In the genomic region with DNA sequence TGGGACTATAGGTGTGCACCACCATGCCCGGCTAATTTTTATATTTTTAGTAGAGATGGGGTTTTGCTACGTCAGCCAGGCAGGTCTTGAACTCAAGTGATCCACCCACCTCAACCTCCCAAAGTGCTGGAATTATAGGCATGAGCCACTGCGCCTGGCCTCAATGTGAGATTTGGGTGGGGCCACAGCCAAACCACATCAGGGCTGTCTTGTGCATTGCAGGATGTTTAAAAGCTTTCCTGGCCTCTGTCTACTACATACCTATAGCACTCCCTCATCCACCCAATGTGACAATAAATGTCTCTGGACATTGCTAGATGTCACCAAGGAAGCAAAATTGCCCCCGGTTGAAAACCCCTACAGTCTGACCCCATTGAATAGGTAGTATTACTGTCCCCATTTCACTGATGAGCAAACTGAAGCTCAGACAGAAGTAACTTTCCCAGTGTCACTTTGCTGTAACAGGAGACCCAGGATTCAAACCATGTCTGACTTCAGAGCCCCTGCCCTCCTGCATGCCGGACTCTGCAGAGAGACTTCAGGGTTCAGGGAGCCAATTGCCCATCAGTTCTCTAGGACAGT, we compare ENCODE assay signal across 12 cellular contexts. TPM values are rescaled to one million over a fixed set of nuclear protein-coding genes. Genes with fewer than 3 reads are reported as not detected.
DNase-seq lines count a peak whose midpoint lies in the region; ATAC-seq and TF ChIP-seq lines count a peak whose summit lies in the region.
"Had no signal": no experiment of that assay in that cellular context is flagged by ENCODE, and none has a peak within 500 bp of the region (broad histone marks: within the 10 kb centered on the region; RNA-seq: fewer than 3 reads in every experiment).

No MANE protein-coding gene starts in this region.

- no peaks in the 10 kb centered on the region for H3K27me3 ChIP-seq in Panc1 (ENCODE audit: control insufficient read depth, insufficient read depth, low read length)

- H3K4me3 ChIP-seq in Panc1 (ENCODE audit: low read depth in 2 of 2, low read length in 2 of 2) = no peak overlapping the region
- H3K4me3 ChIP-seq in choroid plexus epithelial cell (ENCODE audit: low read depth, low read length) = no peak overlapping the region

- in situ Hi-C loops in Panc1 (cut with HindIII; ENCODE audit: low pct_unique_long_range_greater_than_20kb, low sequenced_read_pairs) = no loop called here

- POLR2A ChIA-PET in Panc1 (lab: Charles Lee) = interaction anchor here (1.0 kb wide), 1 partner anchor 56 kb away, joined by 3 read pairs; no protein-coding TSS in a partner anchor

- no TSS peak for BruUV-seq in Calu3 (replicated peaks; lab: Mats Ljungman, UMichigan)
- BruUV-seq in Panc1 (replicated peaks; lab: Mats Ljungman, UMichigan) = no TSS peak

- peaks cover 47% of the 10 kb centered on the region for H3K4me1 ChIP-seq in Panc1 (ENCODE audit: control insufficient read depth, insufficient read depth, low read length)

- H3K27ac ChIP-seq in Panc1 (ENCODE audit: low read length) = peak overlapping the region; percentile 99

- intact Hi-C loops in Calu3 (cut with micrococcal nuclease; ENCODE audit: unreplicated experiment) = no loop called here
- intact Hi-C loops in Panc1 (cut with micrococcal nuclease; ENCODE audit: unreplicated experiment) = no loop called here

- H3K4me1 Mint-ChIP-seq in Calu3 (ENCODE audit: low read depth, unreplicated experiment) = peaks cover 55% of the 10 kb centered on the region
- peaks cover 21% of the 10 kb centered on the region for H3K4me1 Mint-ChIP-seq in neural crest cell

- DNase-seq in Calu3 = no peak
- DNase-seq in Panc1 (ENCODE audit: low read depth, low spot score) = no peak
- peak; percentile 65 for DNase-seq in choroid plexus epithelial cell (ENCODE audit: low read depth)
- no peak for DNase-seq in neural crest cell (ENCODE audit: low read depth, low spot score)
- no peak for DNase-seq in activated CD4-positive, CD25-positive, alpha-beta regulatory T cell (lab: John Stamatoyannopoulos, UW)
- DNase-seq in MV-4-11 (lab: John Stamatoyannopoulos, UW) = no peak
- no peak for DNase-seq in ecto neural progenitor cell (ENCODE audit: low spot score)
- DNase-seq: activated naive CD4-positive, alpha-beta T cell treated with anti-CD3 and anti-CD28 coated beads, Interleukin-2, amount 50 U/mL, for 16 hours; glutamatergic neuron; NCI-H1436 treated with DMSO at 0.1 percent for 48 hours had no signal

- H3K4me3 Mint-ChIP-seq in Calu3 (ENCODE audit: low read depth, unreplicated experiment) = no peak overlapping the region
- peak overlapping the region; percentile 32 for H3K4me3 Mint-ChIP-seq in neural crest cell

- CTCF ChIA-PET in Calu3 (lab: Charles Lee) (interaction anchor here (1.0 kb wide), 1 partner anchor 10 kb away, joined by 4 read pairs; no protein-coding TSS in a partner anchor), Panc1 (lab: Charles Lee) (no interaction called here)

- H3K27me3 Mint-ChIP-seq in Calu3 (ENCODE audit: unreplicated experiment) = no peaks in the 10 kb centered on the region
- no peaks in the 10 kb centered on the region for H3K27me3 Mint-ChIP-seq in neural crest cell (ENCODE audit: low read depth)

- no peaks in the 10 kb centered on the region for H3K9me3 ChIP-seq in Panc1 (ENCODE audit: control insufficient read depth, insufficient read depth, low read depth, low read length)

- H3K27ac Mint-ChIP-seq in Calu3 (ENCODE audit: unreplicated experiment) (peak overlapping the region; percentile 33), neural crest cell (ENCODE audit: unreplicated experiment) (no peak overlapping the region)
- H3K27ac Mint-ChIP-seq: progenitor cell of endocrine pancreas had no signal

- H3K36me3 Mint-ChIP-seq in Calu3 (ENCODE audit: insufficient read depth, unreplicated experiment) (peaks cover 28% of the 10 kb centered on the region), neural crest cell (ENCODE audit: low read depth) (no peaks in the 10 kb centered on the region)

- TF ChIP-seq CTCF in Calu3 (IDR thresholded peaks at IDR 0.05; ENCODE audit: unreplicated experiment) = no peak
- TF ChIP-seq CTCF in Panc1 (IDR thresholded peaks at IDR 0.05) = no peak
- TF ChIP-seq CTCF in choroid plexus epithelial cell (conservative IDR thresholded peaks at IDR 0.05; ENCODE audit: low read depth, low read length) = no peak
- TF ChIP-seq CTCF in neural crest cell (conservative IDR thresholded peaks at IDR 0.05) = no peak

- peaks cover 4% of the 10 kb centered on the region for H3K9me3 Mint-ChIP-seq in Calu3 (ENCODE audit: low read depth, unreplicated experiment)
- H3K9me3 Mint-ChIP-seq in neural crest cell = no peaks in the 10 kb centered on the region

- H3K36me3 ChIP-seq in Panc1 (ENCODE audit: control insufficient read depth, insufficient read depth, low read length) = peaks cover 4% of the 10 kb centered on the region

- peak; percentile 34 for ATAC-seq in Panc1
- no peak for ATAC-seq in HG02610 (IDR thresholded peaks at IDR 0.05; ENCODE audit: unreplicated experiment)

RNA-seq across cellular contexts. Expression of a gene that starts 3.6 kb away (rescaled TPM):
- total RNA-seq in Calu3 (2022) = 26.7 and 33.2 TPM in 2 replicates
- total RNA-seq in Panc1 (2021; ENCODE audit: unreplicated experiment) = 80.8 TPM
- polyA plus RNA-seq in Panc1 (2012; ENCODE audit: insufficient read length) = 60.3 TPM
- total RNA-seq in neural crest cell = 9.6 and 11.5 TPM in 2 replicates

RNA-seq across cellular contexts. Expression of a gene that starts 58.5 kb away (rescaled TPM):
- total RNA-seq in Calu3 (2022) (0.85 and 0.88 TPM in 2 replicates), Panc1 (2021; ENCODE audit: unreplicated experiment) (0.26 TPM), neural crest cell (0.23 and 0.25 TPM in 2 replicates)
- 0.17 TPM for polyA plus RNA-seq in Panc1 (2012; ENCODE audit: insufficient read length)
